In genomic region chr6:161035981-161036263, GRCh38 we compare ENCODE assay signal across 23 cellular contexts.
"Had no signal": no experiment of that assay in that cellular context is flagged by ENCODE, and none has a peak within 500 bp of the region (broad histone marks: within the 10 kb centered on the region; RNA-seq: fewer than 3 reads in every experiment).

No MANE protein-coding gene starts in this region.

- H3K9me3 Mint-ChIP-seq: activated CD4-positive, alpha-beta memory T cell treated with anti-CD3 and anti-CD28 coated beads, Interleukin-2, amount 10 ng/mL, durations not matched to agents 7 days and 5 days; activated T-cell treated with anti-CD3 and anti-CD28 coated beads, Interleukin-2, amount 50 U/mL, for 72 hours; brain; central memory CD8-positive, alpha-beta T cell had no signal

- FAIRE-seq: astrocyte, TTC549 had no signal

- ATAC-seq: activated CD4-positive, alpha-beta T cell treated with anti-CD3 and anti-CD28 coated beads for 36 hours; activated T-cell treated with anti-CD3 and anti-CD28 coated beads, Interleukin-2, amount 50 U/mL, for 72 hours had no signal

- H3K4me2 ChIP-seq: KMS-11 had no signal

- H3K9me3 ChIP-seq: MG63 had no signal

- H3K27me3 Mint-ChIP-seq: activated CD4-positive, alpha-beta memory T cell treated with anti-CD3 and anti-CD28 coated beads, Interleukin-2, amount 10 ng/mL, durations not matched to agents 7 days and 5 days; activated CD4-positive, alpha-beta T cell treated with anti-CD3 and anti-CD28 coated beads for 36 hours; activated naive CD8-positive, alpha-beta T cell; brain; central memory CD8-positive, alpha-beta T cell had no signal

- H3K4me3 Mint-ChIP-seq: activated CD4-positive, alpha-beta memory T cell treated with anti-CD3 and anti-CD28 coated beads, Interleukin-2, amount 10 ng/mL, durations not matched to agents 7 days and 5 days; activated CD4-positive, alpha-beta T cell treated with anti-CD3 and anti-CD28 coated beads for 36 hours; activated naive CD8-positive, alpha-beta T cell; brain; central memory CD8-positive, alpha-beta T cell had no signal

- H3K27ac Mint-ChIP-seq: activated CD4-positive, alpha-beta memory T cell treated with anti-CD3 and anti-CD28 coated beads, Interleukin-2, amount 10 ng/mL, durations not matched to agents 7 days and 5 days; activated CD4-positive, alpha-beta T cell treated with anti-CD3 and anti-CD28 coated beads for 36 hours; activated naive CD8-positive, alpha-beta T cell; brain had no signal

- H3K27me3 ChIP-seq: MG63 had no signal

- H3K4me3 ChIP-seq: MG63 had no signal

- H3K9ac ChIP-seq: KMS-11 had no signal

- DNase-seq: activated CD4-positive, alpha-beta memory T cell treated with anti-CD3 and anti-CD28 coated beads, Interleukin-2, amount 10 ng/mL, durations not matched to agents 7 days and 5 days; activated CD4-positive, alpha-beta T cell treated with anti-CD3 and anti-CD28 coated beads for 36 hours; activated CD4-positive, alpha-beta T cell treated with anti-CD3 and anti-CD28 coated beads, Interleukin-2, amount 50 U/mL, for 1 hour; activated naive CD4-positive, alpha-beta T cell; activated T-cell treated with anti-CD3 and anti-CD28 coated beads, Interleukin-2, amount 50 U/mL, for 72 hours; amygdala; MG63; NCI-H1105; NCI-H1436; NCI-H1694 treated with DMSO at 0.1 percent for 48 hours; NCI-H2029 treated with DMSO at 0.1 percent for 48 hours; NCI-H510A treated with DMSO at 0.1 percent for 48 hours; NCI-H69; NK-92 treated with Interleukin-12 subunit alpha and Interleukin-12 subunit beta, amount 100 ng/mL, for 24 hours; SHP77 treated with DMSO at 0.1 percent for 48 hours; T-helper 2 cell; T1000 had no signal

- H3K27ac ChIP-seq: KMS-11 had no signal
